ENCODE assay signal across 13 cellular contexts in genomic region chr3:67691207-67691606, GRCh38.
"Had no signal": no experiment of that assay in that cellular context is flagged by ENCODE, and none has a peak within 500 bp of the region (broad histone marks: within the 10 kb centered on the region; RNA-seq: fewer than 3 reads in every experiment).

No MANE protein-coding gene starts in this region.

- DNase-seq: activated CD4-positive, alpha-beta T cell treated with anti-CD3 and anti-CD28 coated beads, Interleukin-2, amount 50 U/mL, for 1 hour; activated naive CD4-positive, alpha-beta T cell treated with anti-CD3 and anti-CD28 coated beads, Interleukin-2, amount 50 U/mL, for 16 hours; activated T-cell treated with anti-CD3 and anti-CD28 coated beads, Interleukin-2, amount 50 U/mL, for 1 hour; adrenal gland; caudate nucleus; effector CD4-positive, alpha-beta T cell; foreskin keratinocyte; heart right ventricle; left ventricle myocardium inferior; mesenchymal stem cell; pancreas; stimulated activated CD4-positive, alpha-beta T cell treated with anti-CD3 and anti-CD28 coated beads, Interleukin-2, amount 100 ng/mL, for 48 hours; stimulated activated naive CD8-positive, alpha-beta T cell treated with anti-CD3 and anti-CD28 coated beads, Interleukin-15, amount 100 ng/mL, for 72 hours had no signal

- H3K27ac Mint-ChIP-seq: stimulated activated naive CD8-positive, alpha-beta T cell treated with anti-CD3 and anti-CD28 coated beads, Interleukin-15, amount 100 ng/mL, for 72 hours had no signal

- H3K27me3 Mint-ChIP-seq: stimulated activated naive CD8-positive, alpha-beta T cell treated with anti-CD3 and anti-CD28 coated beads, Interleukin-15, amount 100 ng/mL, for 72 hours had no signal

- ATAC-seq: foreskin keratinocyte; heart right ventricle; pancreas; stimulated activated naive CD8-positive, alpha-beta T cell treated with anti-CD3 and anti-CD28 coated beads, Interleukin-15, amount 100 ng/mL, for 72 hours had no signal

- H3K4me3 Mint-ChIP-seq: stimulated activated naive CD8-positive, alpha-beta T cell treated with anti-CD3 and anti-CD28 coated beads, Interleukin-15, amount 100 ng/mL, for 72 hours had no signal
